In the genomic region with DNA sequence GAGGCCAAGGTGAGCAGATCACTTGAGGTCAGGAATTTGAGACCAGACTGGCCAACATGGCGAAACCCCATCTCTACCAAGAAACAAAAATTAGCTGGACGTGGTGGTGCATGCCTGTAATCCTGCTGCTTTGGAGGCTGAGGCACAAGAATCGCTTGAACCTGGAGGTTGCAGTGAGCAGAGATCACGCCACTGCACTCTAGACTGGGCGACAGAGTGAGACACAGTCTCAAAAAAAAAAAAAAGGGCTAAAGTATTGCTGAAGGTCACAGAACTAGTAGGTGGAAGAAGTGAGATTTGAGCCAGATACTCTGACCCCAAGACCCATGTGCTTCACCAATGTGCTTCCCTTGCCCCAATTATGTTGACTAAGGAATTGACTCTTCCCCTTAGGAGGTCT, we compare ENCODE assay signal across 1 cellular context.
TF ChIP-seq lines count a peak whose summit lies in the region.

No MANE protein-coding gene starts in this region.

TF ChIP-seq in GM23338, 12 proteins besides CTCF, POLR2A, EP300 and RAD21 (continued from another document):
- TF ChIP-seq POLR2AphosphoS5 (IDR thresholded peaks at IDR 0.05; ENCODE audit: low read depth) (no peak), JUNB (IDR thresholded peaks at IDR 0.05; ENCODE audit: unreplicated experiment) (no peak)
TF ChIP-seq in GM23338: peak in this region for 0.
